Comparison of ENCODE assay signal across 8 cellular contexts in genomic region chr22:19479358-19480172, GRCh38. TPM values are rescaled to one million over a fixed set of nuclear protein-coding genes. Genes with fewer than 3 reads are reported as not detected.
DNase-seq lines count a peak whose midpoint lies in the region; TF ChIP-seq lines count a peak whose summit lies in the region.

A gene with protein sequence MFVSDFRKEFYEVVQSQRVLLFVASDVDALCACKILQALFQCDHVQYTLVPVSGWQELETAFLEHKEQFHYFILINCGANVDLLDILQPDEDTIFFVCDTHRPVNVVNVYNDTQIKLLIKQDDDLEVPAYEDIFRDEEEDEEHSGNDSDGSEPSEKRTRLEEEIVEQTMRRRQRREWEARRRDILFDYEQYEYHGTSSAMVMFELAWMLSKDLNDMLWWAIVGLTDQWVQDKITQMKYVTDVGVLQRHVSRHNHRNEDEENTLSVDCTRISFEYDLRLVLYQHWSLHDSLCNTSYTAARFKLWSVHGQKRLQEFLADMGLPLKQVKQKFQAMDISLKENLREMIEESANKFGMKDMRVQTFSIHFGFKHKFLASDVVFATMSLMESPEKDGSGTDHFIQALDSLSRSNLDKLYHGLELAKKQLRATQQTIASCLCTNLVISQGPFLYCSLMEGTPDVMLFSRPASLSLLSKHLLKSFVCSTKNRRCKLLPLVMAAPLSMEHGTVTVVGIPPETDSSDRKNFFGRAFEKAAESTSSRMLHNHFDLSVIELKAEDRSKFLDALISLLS (plus strand): TSS chr22:19479920. CDS start chr22:19479969, 49 bp downstream.

- H3K9me3 ChIP-seq in ES-I3 (ENCODE audit: control insufficient read depth, insufficient read depth, low read length) = no peaks in the 10 kb centered on the region
- no peaks in the 10 kb centered on the region for H3K9me3 ChIP-seq in HAP-1
- H3K9me3 ChIP-seq in MM.1S (replicated peaks; ENCODE audit: insufficient read depth, low read length) = no peaks in the 10 kb centered on the region

- peak within 1 kb of the TSS; percentile 99 to 100 (median 100) for H3K27ac Mint-ChIP-seq in nephron
- peak within 1 kb of the TSS; percentile 99 for H3K27ac Mint-ChIP-seq in stimulated activated naive CD8-positive, alpha-beta T cell treated with anti-CD3 and anti-CD28 coated beads, Interleukin-15, Interleukin-2, amounts not matched to agents 100 ng/mL and 50 ng/mL, for 24 hours

- TF ChIP-seq CTCF in MM.1S (IDR thresholded peaks at IDR 0.05; ENCODE audit: low read length) (no peak), fibroblast of the aortic adventitia (IDR thresholded peaks at IDR 0.05; ENCODE audit: insufficient read depth, low read length) (no peak), nephron (IDR thresholded peaks at IDR 0.05; ENCODE audit: unreplicated experiment in 3 of 3) (no peak)

- H3K36me3 ChIP-seq in ES-I3 (ENCODE audit: insufficient read depth, low read length) (peaks cover 7% of the 10 kb centered on the region; the same call in 1 of the 2 replicates), HAP-1 (replicated peaks) (peaks cover 49% of the 10 kb centered on the region), MM.1S (replicated peaks; ENCODE audit: insufficient read depth, low read length) (peaks cover 2% of the 10 kb centered on the region; the same call in 1 of the 2 replicates)

- in situ Hi-C loops in HAP-1 (cut with MboI; ENCODE audit: low sequenced_read_pairs) = no loop called here

- no peaks in the 10 kb centered on the region for H3K9me2 ChIP-seq in MM.1S (replicated peaks; ENCODE audit: insufficient read depth, low read length)

- no peaks in the 10 kb centered on the region for H3K27me3 Mint-ChIP-seq in nephron (ENCODE audit: low read depth)
- H3K27me3 Mint-ChIP-seq in stimulated activated naive CD8-positive, alpha-beta T cell treated with anti-CD3 and anti-CD28 coated beads, Interleukin-15, Interleukin-2, amounts not matched to agents 100 ng/mL and 50 ng/mL, for 24 hours = no peaks in the 10 kb centered on the region

- H3F3A ChIP-seq in MM.1S (ENCODE audit: insufficient read depth, low read length) = peaks cover 6% of the 10 kb centered on the region; the same call in 1 of the 2 replicates

- peaks cover 63% of the 10 kb centered on the region for H3K79me2 ChIP-seq in MM.1S (ENCODE audit: low read length)

- H3K4me1 Mint-ChIP-seq in nephron = peaks cover 34% of the 10 kb centered on the region
- peaks cover 37% of the 10 kb centered on the region for H3K4me1 Mint-ChIP-seq in stimulated activated naive CD8-positive, alpha-beta T cell treated with anti-CD3 and anti-CD28 coated beads, Interleukin-15, Interleukin-2, amounts not matched to agents 100 ng/mL and 50 ng/mL, for 24 hours (ENCODE audit: low read depth)

- H2AFZ ChIP-seq in MM.1S (ENCODE audit: low read length) = peak within 1 kb of the TSS; percentile 74

- H3K36me3 Mint-ChIP-seq in nephron (ENCODE audit: low read depth) = peaks cover 6% of the 10 kb centered on the region
- peaks cover 36% of the 10 kb centered on the region for H3K36me3 Mint-ChIP-seq in stimulated activated naive CD8-positive, alpha-beta T cell treated with anti-CD3 and anti-CD28 coated beads, Interleukin-15, Interleukin-2, amounts not matched to agents 100 ng/mL and 50 ng/mL, for 24 hours (ENCODE audit: low read depth)

- H3K4me2 ChIP-seq in MM.1S (ENCODE audit: low read depth, low read length) = peak within 1 kb of the TSS; percentile 94

- DNase-seq in HAP-1 (ENCODE audit: low spot score in 2 of 2) (peak; percentile 96 to 99), MM.1S (peak; percentile 98), SIG-M5 (lab: John Stamatoyannopoulos, UW) (peak; percentile 91), activated gamma-delta T cell (lab: John Stamatoyannopoulos, UW) (peak; percentile 53), fibroblast of the aortic adventitia (ENCODE audit: low read depth) (peak; percentile 99)

- H3K27me3 ChIP-seq in HAP-1 (ENCODE audit: low read depth) (no peaks in the 10 kb centered on the region), MM.1S (replicated peaks; ENCODE audit: insufficient read depth, low read length) (no peaks in the 10 kb centered on the region)

- H3K9ac ChIP-seq in ES-I3 (ENCODE audit: low read depth, low read length) (peak within 1 kb of the TSS; percentile 74), MM.1S (ENCODE audit: low read length) (peak within 1 kb of the TSS; percentile 96)

- H3K4me1 ChIP-seq in ES-I3 (ENCODE audit: insufficient read depth, low read length) (peaks cover 8% of the 10 kb centered on the region; the same call in 1 of the 2 replicates), HAP-1 (peaks cover 5% of the 10 kb centered on the region), MM.1S (ENCODE audit: low read length) (0 out of 2 replicates have a peak, but pooled peaks cover 3% of the 10 kb centered on the region)

- H3K27ac ChIP-seq in MM.1S (ENCODE audit: low read length) = peak within 1 kb of the TSS; percentile 91

- no peaks in the 10 kb centered on the region for H3K9me3 Mint-ChIP-seq in nephron
- H3K9me3 Mint-ChIP-seq in stimulated activated naive CD8-positive, alpha-beta T cell treated with anti-CD3 and anti-CD28 coated beads, Interleukin-15, Interleukin-2, amounts not matched to agents 100 ng/mL and 50 ng/mL, for 24 hours = no peaks in the 10 kb centered on the region

- peak within 1 kb of the TSS; percentile 92 for H3K4me3 ChIP-seq in HAP-1
- peak within 1 kb of the TSS; percentile 93 for H3K4me3 ChIP-seq in MM.1S (ENCODE audit: low read length)
- peak within 1 kb of the TSS; percentile 96 for H3K4me3 ChIP-seq in fibroblast of the aortic adventitia (ENCODE audit: low read depth, low read length)

- peaks cover 13% of the 10 kb centered on the region for H4K20me1 ChIP-seq in MM.1S (ENCODE audit: insufficient read depth, low read length)

- peak within 1 kb of the TSS; percentile 88 to 98 (median 91) for H3K4me3 Mint-ChIP-seq in nephron
- H3K4me3 Mint-ChIP-seq in stimulated activated naive CD8-positive, alpha-beta T cell treated with anti-CD3 and anti-CD28 coated beads, Interleukin-15, Interleukin-2, amounts not matched to agents 100 ng/mL and 50 ng/mL, for 24 hours = peak within 1 kb of the TSS; percentile 94

RNA-seq across cellular contexts. Expression of the gene that starts here (rescaled TPM):
- 2.3 and 22.9 TPM in 2 replicates for total RNA-seq in fibroblast of the aortic adventitia (ENCODE audit: low replicate concordance)

Comparison
In these comparisons a context has a peak if more than half of its experiments do, and no peak if none do; other contexts are left out.
1. Peak in every context shown above with its lines: DNase-seq, H3K4me3 ChIP-seq and H3K27ac ChIP-seq.